Comparison of ENCODE assay signal across 16 cellular contexts in genomic region chr1:184416476-184416875, GRCh38.
"Had no signal": no experiment of that assay in that cellular context is flagged by ENCODE, and none has a peak within 500 bp of the region (broad histone marks: within the 10 kb centered on the region; RNA-seq: fewer than 3 reads in every experiment).

No MANE protein-coding gene starts in this region.

- H3K4me3 ChIP-seq: body of pancreas, colonic mucosa, esophagus muscularis mucosa, lung, tibial artery, uterus had no signal

- FAIRE-seq: islet of Langerhans had no signal

- H3K9me3 ChIP-seq: body of pancreas, colonic mucosa, esophagus muscularis mucosa, tibial artery, uterus had no signal

- ATAC-seq: activated CD8-positive, alpha-beta memory T cell treated with anti-CD3 and anti-CD28 coated beads, Interleukin-2, amount 10 ng/mL, durations not matched to agents 7 days and 5 days; body of pancreas; stimulated activated naive CD8-positive, alpha-beta T cell treated with anti-CD3 and anti-CD28 coated beads, Interleukin-15, Interleukin-2, amounts not matched to agents 100 U/mL and 50 U/mL, for 24 hours had no signal

- DNase-seq: activated B cell treated with CpG ODN at 0.5 μM for 24 hours; activated CD4-positive, alpha-beta memory T cell treated with anti-CD3 and anti-CD28 coated beads for 36 hours; activated CD4-positive, alpha-beta T cell treated with anti-CD3 and anti-CD28 coated beads for 4 hours; activated CD8-positive, alpha-beta memory T cell treated with anti-CD3 and anti-CD28 coated beads, Interleukin-2, amount 10 ng/mL, durations not matched to agents 7 days and 5 days; activated naive CD4-positive, alpha-beta T cell treated with Interleukin-2 at 50 U/mL for 16 hours; body of pancreas; central memory CD4-positive, alpha-beta T cell; colonic mucosa; stimulated activated CD4-positive, alpha-beta T cell treated with anti-CD3 and anti-CD28 coated beads, Interleukin-2, amount 100 ng/mL, for 24 hours; stimulated activated naive CD8-positive, alpha-beta T cell treated with anti-CD3 and anti-CD28 coated beads, Interleukin-15, Interleukin-2, amounts not matched to agents 100 U/mL and 50 U/mL, for 24 hours; substantia nigra; tibial artery; uterus had no signal

- H3K27me3 ChIP-seq: body of pancreas, colonic mucosa, esophagus muscularis mucosa, tibial artery, uterus had no signal

- H3K4me1 ChIP-seq: body of pancreas had no signal

- H3K36me3 ChIP-seq: colonic mucosa, esophagus muscularis mucosa, uterus had no signal

- H3K27ac ChIP-seq: body of pancreas, colonic mucosa, esophagus muscularis mucosa, tibial artery, uterus had no signal
